In genomic region chr11:2091786-2092463, GRCh38 we compare ENCODE assay signal across 13 cellular contexts. TPM values are rescaled to one million over a fixed set of nuclear protein-coding genes. Genes with fewer than 3 reads are reported as not detected.
"Had no signal": no experiment of that assay in that cellular context is flagged by ENCODE, and none has a peak within 500 bp of the region (broad histone marks: within the 10 kb centered on the region; RNA-seq: fewer than 3 reads in every experiment).

No MANE protein-coding gene starts in this region.

- H3K4me3 Mint-ChIP-seq: activated CD4-positive, alpha-beta T cell treated with anti-CD3 and anti-CD28 coated beads, Interleukin-2, amount 10 ng/mL, durations not matched to agents 7 days and 5 days; activated naive CD8-positive, alpha-beta T cell; stimulated activated effector memory CD8-positive, alpha-beta T cell treated with anti-CD3 and anti-CD28 coated beads, Interleukin-12 subunit alpha, Interleukin-12 subunit beta, amount 100 ng/mL, for 72 hours; WTC11 had no signal

- H3K27me3 ChIP-seq: ovary, tibial nerve had no signal

- H3K36me3 ChIP-seq: esophagus squamous epithelium, ovary, tibial nerve had no signal

- H3K9me3 ChIP-seq: esophagus squamous epithelium, ovary, tibial nerve had no signal

- H3K9me3 Mint-ChIP-seq: activated CD4-positive, alpha-beta T cell treated with anti-CD3 and anti-CD28 coated beads, Interleukin-2, amount 10 ng/mL, durations not matched to agents 7 days and 5 days; activated T-helper 2 cell treated with anti-CD3 and anti-CD28 coated beads, Interferon-gamma antibody, Interleukin-2, Interleukin-4, amounts not matched to agents 10 μg/mL and 5 μg/mL and 100 μg/mL, durations not matched to agents 14 hours and 24 hours and 36 hours; stimulated activated effector memory CD8-positive, alpha-beta T cell treated with anti-CD3 and anti-CD28 coated beads, Interleukin-12 subunit alpha, Interleukin-12 subunit beta, amount 100 ng/mL, for 72 hours; WTC11 had no signal

- H3K4me3 ChIP-seq: esophagus squamous epithelium, ovary, tibial nerve had no signal

- H3K27ac ChIP-seq: esophagus squamous epithelium, ovary, tibial nerve had no signal

- H3K36me3 Mint-ChIP-seq: activated naive CD8-positive, alpha-beta T cell; WTC11 had no signal

- ATAC-seq: stimulated activated effector memory CD8-positive, alpha-beta T cell treated with anti-CD3 and anti-CD28 coated beads, Interleukin-12 subunit alpha, Interleukin-12 subunit beta, amount 100 ng/mL, for 72 hours; WTC11 had no signal

- H3K27ac Mint-ChIP-seq: activated CD4-positive, alpha-beta T cell treated with anti-CD3 and anti-CD28 coated beads, Interleukin-2, amount 10 ng/mL, durations not matched to agents 7 days and 5 days; activated naive CD8-positive, alpha-beta T cell; activated T-helper 2 cell treated with anti-CD3 and anti-CD28 coated beads, Interferon-gamma antibody, Interleukin-2, Interleukin-4, amounts not matched to agents 10 μg/mL and 5 μg/mL and 100 μg/mL, durations not matched to agents 14 hours and 24 hours and 36 hours; stimulated activated effector memory CD8-positive, alpha-beta T cell treated with anti-CD3 and anti-CD28 coated beads, Interleukin-12 subunit alpha, Interleukin-12 subunit beta, amount 100 ng/mL, for 72 hours; WTC11 had no signal

- DNase-seq: activated CD4-positive, alpha-beta T cell treated with anti-CD3 and anti-CD28 coated beads, Interleukin-2, amount 10 ng/mL, durations not matched to agents 7 days and 5 days; activated CD8-positive, alpha-beta memory T cell treated with anti-CD3 and anti-CD28 coated beads for 24 hours; anterior cingulate cortex; esophagus squamous epithelium; foreskin fibroblast; mesendoderm; ovary had no signal

RNA-seq across cellular contexts. Expression of gene IGF2, which starts 47.3 kb away (rescaled TPM):
- polyA plus RNA-seq: neural cell had no signal
